ENCODE assay signal across 22 cellular contexts in genomic region chr9:79885093-79885857, GRCh38.
DNase-seq lines count a peak whose midpoint lies in the region; ATAC-seq, FAIRE-seq and TF ChIP-seq lines count a peak whose summit lies in the region.
"Had no signal": no experiment of that assay in that cellular context is flagged by ENCODE, and none has a peak within 500 bp of the region (broad histone marks: within the 10 kb centered on the region; RNA-seq: fewer than 3 reads in every experiment).

No MANE protein-coding gene starts in this region.

- H3K4me1 Mint-ChIP-seq in CD8-positive, alpha-beta T cell (ENCODE audit: low read depth) = peaks cover 56% of the 10 kb centered on the region
- H3K4me1 Mint-ChIP-seq in central memory CD8-positive, alpha-beta T cell = peaks cover 55% of the 10 kb centered on the region
- H3K4me1 Mint-ChIP-seq in stimulated activated memory B cell treated with anti-CD40 and anti-IgM and Interleukin-4, amounts not matched to agents 10 μg/mL and 1 μg/mL and 100 μg/mL, for 72 hours = peaks cover 65% of the 10 kb centered on the region

- H4K20me1 ChIP-seq in BLaER1 treated with 17β-estradiol and CSF1 and Interleukin-3, amounts not matched to agents 10 nM and 100 nM = peaks cover 0 to 7% (median 0%) of the 10 kb centered on the region in 11 experiments; a peak in 1 of 22 replicates

- POLR2A ChIA-PET in CD8-positive, alpha-beta T cell (lab: Charles Lee) = interaction anchor here (1.6 kb wide), 1 partner anchor 314 kb away, joined by 8 read pairs; the partner anchor contains the start of gene TLE4

- no peak for FAIRE-seq in kidney (lab: Jason Lieb, UNC)
- FAIRE-seq: GM12878, GM18507, HepG2 had no signal

- H3K4me3 Mint-ChIP-seq in CD8-positive, alpha-beta T cell = peak overlapping the region; percentile 2
- H3K4me3 Mint-ChIP-seq in central memory CD8-positive, alpha-beta T cell = peak overlapping the region; percentile 35
- peak overlapping the region; percentile 36 for H3K4me3 Mint-ChIP-seq in stimulated activated memory B cell treated with anti-CD40 and anti-IgM and Interleukin-4, amounts not matched to agents 10 μg/mL and 1 μg/mL and 100 μg/mL, for 72 hours

- intact Hi-C loops in CD8-positive, alpha-beta T cell (cut with DNase I, micrococcal nuclease) = no loop called here
- intact Hi-C loops in kidney (cut with DNase I) = no loop called here

- H3K9me3 ChIP-seq in BLaER1 treated with 17β-estradiol and CSF1 and Interleukin-3, amounts not matched to agents 10 nM and 100 nM (replicated peaks in 1 of 11) = peaks cover 0 to 11% (median 5%) of the 10 kb centered on the region in 11 experiments; a peak in 5 of 22 replicates
- no peaks in the 10 kb centered on the region for H3K9me3 ChIP-seq in CD8-positive, alpha-beta T cell (ENCODE audit: low read length)
- no peaks in the 10 kb centered on the region for H3K9me3 ChIP-seq in kidney (ENCODE audit: control insufficient read depth in 1 of 2, low read length in 2 of 2)
- H3K9me3 ChIP-seq: SK-N-SH had no signal

- no peak overlapping the region for H3K27ac Mint-ChIP-seq in CD8-positive, alpha-beta T cell
- no peak overlapping the region for H3K27ac Mint-ChIP-seq in central memory CD8-positive, alpha-beta T cell (ENCODE audit: low read depth)
- peak overlapping the region; percentile 86 for H3K27ac Mint-ChIP-seq in stimulated activated memory B cell treated with anti-CD40 and anti-IgM and Interleukin-4, amounts not matched to agents 10 μg/mL and 1 μg/mL and 100 μg/mL, for 72 hours

- H3K9ac ChIP-seq in BLaER1 treated with 17β-estradiol and CSF1 and Interleukin-3, amounts not matched to agents 10 nM and 100 nM = peak overlapping the region in 1 of 11 experiments; percentile 19; a peak in 1 of 22 replicates
- no peak overlapping the region for H3K9ac ChIP-seq in kidney (ENCODE audit: low read length in 2 of 2)
- H3K9ac ChIP-seq: SK-N-SH had no signal

- no peak for ATAC-seq in CD8-positive, alpha-beta T cell
- no peak for ATAC-seq in central memory CD8-positive, alpha-beta T cell (replicated peaks; ENCODE audit: extremely low read depth, poor library complexity, severe bottlenecking)
- peak; percentile 87 for ATAC-seq in stimulated activated memory B cell treated with anti-CD40 and anti-IgM and Interleukin-4, amounts not matched to agents 10 μg/mL and 1 μg/mL and 100 μg/mL, for 72 hours
- ATAC-seq: GM12878, HepG2 had no signal

- H3K4me3 ChIP-seq in BLaER1 treated with 17β-estradiol and CSF1 and Interleukin-3, amounts not matched to agents 10 nM and 100 nM = no peak overlapping the region
- H3K4me3 ChIP-seq in CD8-positive, alpha-beta T cell (ENCODE audit: low read depth, low read length) = no peak overlapping the region
- no peak overlapping the region for H3K4me3 ChIP-seq in kidney (ENCODE audit: low read length in 2 of 2)
- H3K4me3 ChIP-seq: GM12878 had no signal

- no peaks in the 10 kb centered on the region for H3K27me3 ChIP-seq in BLaER1 treated with 17β-estradiol and CSF1 and Interleukin-3, amounts not matched to agents 10 nM and 100 nM
- no peaks in the 10 kb centered on the region for H3K27me3 ChIP-seq in CD8-positive, alpha-beta T cell (ENCODE audit: insufficient read depth, low read length)

- DNase-seq in CD8-positive, alpha-beta T cell = no peak
- DNase-seq in central memory CD8-positive, alpha-beta T cell (ENCODE audit: low spot score in 2 of 2) = no peak
- no peak for DNase-seq in kidney
- no peak for DNase-seq in NAMALWA (ENCODE audit: low spot score)
- no peak for DNase-seq in NCI-H2196 treated with DMSO at 0.1 percent for 48 hours (lab: John Stamatoyannopoulos, UW; ENCODE audit: unreplicated experiment)
- DNase-seq: AML-193; Calu3; CD4-positive, alpha-beta memory T cell; EL; GOT3; KG1; NCI-H1417 treated with DMSO at 0.1 percent for 48 hours; NCI-H187 treated with DMSO at 0.1 percent for 48 hours; NCI-H226; NCI-H524; SHP77 treated with DMSO at 0.1 percent for 48 hours; SK-N-SH had no signal

- H3K9me3 Mint-ChIP-seq in CD8-positive, alpha-beta T cell = no peaks in the 10 kb centered on the region
- no peaks in the 10 kb centered on the region for H3K9me3 Mint-ChIP-seq in central memory CD8-positive, alpha-beta T cell
- no peaks in the 10 kb centered on the region for H3K9me3 Mint-ChIP-seq in stimulated activated memory B cell treated with anti-CD40 and anti-IgM and Interleukin-4, amounts not matched to agents 10 μg/mL and 1 μg/mL and 100 μg/mL, for 72 hours
- H3K9me3 Mint-ChIP-seq: CD4-positive, alpha-beta memory T cell had no signal

- CTCF ChIA-PET in CD8-positive, alpha-beta T cell (lab: Charles Lee) = interaction anchor here (0.8 to 1.4 kb wide), 2 partner anchors 12 to 180 kb away, joined by 3 read pairs; no protein-coding TSS in a partner anchor

- peak overlapping the region in 3 of 11 experiments; percentile 20 to 56 (median 42); a peak in 3 of 22 replicates for H3K27ac ChIP-seq in BLaER1 treated with 17β-estradiol and CSF1 and Interleukin-3, amounts not matched to agents 10 nM and 100 nM
- H3K27ac ChIP-seq in CD8-positive, alpha-beta T cell (ENCODE audit: low read depth, low read length) = no peak overlapping the region
- H3K27ac ChIP-seq in kidney (ENCODE audit: low read depth in 2 of 2, low read length in 2 of 2) = no peak overlapping the region

- no peaks in the 10 kb centered on the region for H3K36me3 Mint-ChIP-seq in CD8-positive, alpha-beta T cell
- H3K36me3 Mint-ChIP-seq in central memory CD8-positive, alpha-beta T cell (ENCODE audit: insufficient read depth) = peaks cover 2% of the 10 kb centered on the region
- H3K36me3 Mint-ChIP-seq in stimulated activated memory B cell treated with anti-CD40 and anti-IgM and Interleukin-4, amounts not matched to agents 10 μg/mL and 1 μg/mL and 100 μg/mL, for 72 hours = no peaks in the 10 kb centered on the region
- H3K36me3 Mint-ChIP-seq: CD4-positive, alpha-beta memory T cell had no signal

- H3K4me2 ChIP-seq in BLaER1 treated with 17β-estradiol and CSF1 and Interleukin-3, amounts not matched to agents 10 nM and 100 nM = peak overlapping the region; percentile 53 to 98 (median 88)
- H3K4me2 ChIP-seq: SK-N-SH had no signal

- H3K27me3 Mint-ChIP-seq in CD8-positive, alpha-beta T cell (ENCODE audit: low read depth) = no peaks in the 10 kb centered on the region
- H3K27me3 Mint-ChIP-seq in central memory CD8-positive, alpha-beta T cell = no peaks in the 10 kb centered on the region
- H3K27me3 Mint-ChIP-seq in stimulated activated memory B cell treated with anti-CD40 and anti-IgM and Interleukin-4, amounts not matched to agents 10 μg/mL and 1 μg/mL and 100 μg/mL, for 72 hours = no peaks in the 10 kb centered on the region
- H3K27me3 Mint-ChIP-seq: CD4-positive, alpha-beta memory T cell had no signal

- no peak for TF ChIP-seq CTCF in CD8-positive, alpha-beta T cell (IDR thresholded peaks at IDR 0.05)
- no peak for TF ChIP-seq CTCF in kidney (IDR thresholded peaks at IDR 0.05; ENCODE audit: borderline replicate concordance, extremely low read depth, insufficient read depth)

- H3K36me3 ChIP-seq in BLaER1 treated with 17β-estradiol and CSF1 and Interleukin-3, amounts not matched to agents 10 nM and 100 nM = no peaks in the 10 kb centered on the region
- H3K36me3 ChIP-seq in CD8-positive, alpha-beta T cell (ENCODE audit: insufficient read depth, low read length) = no peaks in the 10 kb centered on the region
- no peaks in the 10 kb centered on the region for H3K36me3 ChIP-seq in kidney (ENCODE audit: control insufficient read depth in 1 of 2, insufficient read depth in 2 of 2, low read length in 2 of 2)

- peaks cover 36 to 64% (median 57%) of the 10 kb centered on the region in 10 experiments for H3K4me1 ChIP-seq in BLaER1 treated with 17β-estradiol and CSF1 and Interleukin-3, amounts not matched to agents 10 nM and 100 nM
- peaks cover 51% of the 10 kb centered on the region for H3K4me1 ChIP-seq in CD8-positive, alpha-beta T cell (ENCODE audit: insufficient read depth, low read length)
- H3K4me1 ChIP-seq in kidney (ENCODE audit: control insufficient read depth in 1 of 2, insufficient read depth in 1 of 2, low read depth in 1 of 2, low read length in 2 of 2) = no peaks in the 10 kb centered on the region
